Comparison of ENCODE assay signal across 9 cellular contexts in the genomic region with DNA sequence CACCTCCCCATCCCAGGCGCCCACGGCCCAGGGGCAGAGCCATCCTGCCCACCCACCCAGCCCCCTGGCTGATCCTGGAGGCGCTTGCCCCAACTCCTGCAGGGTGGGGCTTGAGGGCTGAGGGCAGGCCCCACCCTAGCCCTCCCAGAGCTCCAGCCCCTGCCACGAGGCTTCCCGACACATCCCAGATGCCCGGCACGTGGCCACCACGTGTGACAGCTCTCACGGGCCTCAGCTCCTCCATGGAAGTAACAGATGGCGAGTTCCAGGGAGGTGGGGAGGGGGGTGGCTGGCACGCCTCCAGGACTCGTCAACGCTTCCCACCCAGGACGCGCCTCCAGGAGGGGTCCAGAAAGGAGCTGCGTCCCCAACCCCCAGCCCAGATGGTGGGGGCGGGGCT.
DNase-seq lines count a peak whose midpoint lies in the region; ATAC-seq and TF ChIP-seq lines count a peak whose summit lies in the region.
"Had no signal": no experiment of that assay in that cellular context is flagged by ENCODE, and none has a peak within 500 bp of the region (broad histone marks: within the 10 kb centered on the region; RNA-seq: fewer than 3 reads in every experiment).

No MANE protein-coding gene starts in this region.

- no peak overlapping the region for H3K4me3 ChIP-seq in fibroblast of mammary gland (ENCODE audit: control insufficient read depth, low read depth, low read length)

- H3K4me1 Mint-ChIP-seq in stimulated activated memory B cell treated with anti-CD40 and anti-IgM and Interleukin-4, amounts not matched to agents 10 μg/mL and 1 μg/mL and 100 μg/mL, for 72 hours, result peaks cover 61% of the 10 kb centered on the region
- H3K4me1 Mint-ChIP-seq: nephron had no signal

- H3K27me3 Mint-ChIP-seq in stimulated activated memory B cell treated with anti-CD40 and anti-IgM and Interleukin-4, amounts not matched to agents 10 μg/mL and 1 μg/mL and 100 μg/mL, for 72 hours, result no peaks in the 10 kb centered on the region

- H3K9me3 Mint-ChIP-seq in stimulated activated memory B cell treated with anti-CD40 and anti-IgM and Interleukin-4, amounts not matched to agents 10 μg/mL and 1 μg/mL and 100 μg/mL, for 72 hours, result no peaks in the 10 kb centered on the region
- H3K9me3 Mint-ChIP-seq: nephron had no signal

- H3K27ac Mint-ChIP-seq in stimulated activated memory B cell treated with anti-CD40 and anti-IgM and Interleukin-4, amounts not matched to agents 10 μg/mL and 1 μg/mL and 100 μg/mL, for 72 hours, result peak overlapping the region; percentile 91
- H3K27ac Mint-ChIP-seq: nephron had no signal

- H3K4me3 Mint-ChIP-seq in stimulated activated memory B cell treated with anti-CD40 and anti-IgM and Interleukin-4, amounts not matched to agents 10 μg/mL and 1 μg/mL and 100 μg/mL, for 72 hours, result peak overlapping the region; percentile 10
- H3K4me3 Mint-ChIP-seq: nephron had no signal

- TF ChIP-seq CTCF in fibroblast of mammary gland (conservative IDR thresholded peaks at IDR 0.05; ENCODE audit: control insufficient read depth, insufficient read depth, low read depth, low read length), result no peak

- H3K36me3 Mint-ChIP-seq in stimulated activated memory B cell treated with anti-CD40 and anti-IgM and Interleukin-4, amounts not matched to agents 10 μg/mL and 1 μg/mL and 100 μg/mL, for 72 hours, result no peaks in the 10 kb centered on the region

- peak; percentile 65 for DNase-seq in DMS53 (lab: John Stamatoyannopoulos, UW)
- DNase-seq in DMS53 treated with DMSO at 0.1 percent for 48 hours (lab: John Stamatoyannopoulos, UW; ENCODE audit: unreplicated experiment), result no peak
- DNase-seq in NCI-H69 (lab: John Stamatoyannopoulos, UW), result peak; percentile 96
- peak; percentile 27 for DNase-seq in fibroblast of mammary gland (ENCODE audit: low read depth)
- no peak for DNase-seq in NCI-H2029 (lab: John Stamatoyannopoulos, UW)
- DNase-seq in activated CD4-positive, alpha-beta T cell treated with anti-CD3 and anti-CD28 coated beads, Interleukin-2, amount 50 U/mL, for 1 hour, result no peak

- peak; percentile 7 for ATAC-seq in stimulated activated memory B cell treated with anti-CD40 and anti-IgM and Interleukin-4, amounts not matched to agents 10 μg/mL and 1 μg/mL and 100 μg/mL, for 72 hours
- ATAC-seq in GM19023 (IDR thresholded peaks at IDR 0.05; ENCODE audit: unreplicated experiment), result no peak

Comparison
In these comparisons a context has a peak if more than half of its experiments do, and no peak if none do; other contexts are left out.
1. DNase-seq: peak in DMS53 (single experiment), NCI-H69 (single experiment) and fibroblast of mammary gland (single experiment); none in DMS53 treated with DMSO at 0.1 percent for 48 hours (single experiment), NCI-H2029 (single experiment) and activated CD4-positive, alpha-beta T cell treated with anti-CD3 and anti-CD28 coated beads, Interleukin-2, amount 50 U/mL, for 1 hour (single experiment).